In the genomic region with DNA sequence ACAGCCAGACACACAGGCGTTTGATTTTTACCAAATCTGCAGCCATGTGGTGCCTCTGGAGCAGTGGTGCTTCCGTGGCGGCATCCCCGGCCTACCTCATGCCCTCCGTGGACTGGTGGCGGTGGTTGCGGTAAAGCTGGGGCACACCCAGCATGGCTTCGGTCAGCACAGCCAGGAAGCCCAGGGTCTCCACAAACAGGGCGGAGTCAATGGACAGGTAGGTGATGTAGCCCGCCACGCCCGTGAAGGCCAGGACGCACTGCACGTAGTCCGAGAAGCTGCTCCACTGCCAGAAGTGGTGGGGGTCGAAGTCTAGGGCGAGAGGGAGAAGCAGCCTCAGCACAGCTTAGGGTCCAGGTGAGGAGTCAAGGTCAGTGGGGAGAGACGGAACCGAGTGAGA, we compare ENCODE assay signal across 18 cellular contexts. TPM values are rescaled to one million over a fixed set of nuclear protein-coding genes. Genes with fewer than 3 reads are reported as not detected.
DNase-seq lines count a peak whose midpoint lies in the region; ATAC-seq, FAIRE-seq and TF ChIP-seq lines count a peak whose summit lies in the region.
"Had no signal": no experiment of that assay in that cellular context is flagged by ENCODE, and none has a peak within 500 bp of the region (broad histone marks: within the 10 kb centered on the region; RNA-seq: fewer than 3 reads in every experiment).

No MANE protein-coding gene starts in this region.

- no peak for TF ChIP-seq CTCF in endodermal cell (conservative IDR thresholded peaks at IDR 0.05)
- no peak for TF ChIP-seq CTCF in omental fat pad (IDR thresholded peaks at IDR 0.05)
- TF ChIP-seq CTCF in transverse colon (IDR thresholded peaks at IDR 0.05): no peak
- no peak for TF ChIP-seq CTCF in GM10248 (IDR thresholded peaks at IDR 0.05; ENCODE audit: control extremely low read depth, extremely low read depth, low read depth, missing control alignments)

- intact Hi-C loops in transverse colon (cut with DNase I; ENCODE audit: low total_unique reads): no loop called here

- FAIRE-seq in H54 (lab: Jason Lieb, UNC): no peak
- FAIRE-seq: GM12878 had no signal

- H3K27me3 Mint-ChIP-seq in endodermal cell (ENCODE audit: insufficient read depth): no peaks in the 10 kb centered on the region
- H3K27me3 Mint-ChIP-seq: activated naive CD8-positive, alpha-beta T cell; stimulated activated naive CD8-positive, alpha-beta T cell treated with anti-CD3 and anti-CD28 coated beads, Interleukin-15, amount 100 ng/mL, for 72 hours had no signal

- H3K27me3 ChIP-seq in endodermal cell (ENCODE audit: control insufficient read depth, insufficient read depth, low read length, poor library complexity, severe bottlenecking) (no peaks in the 10 kb centered on the region), transverse colon (no peaks in the 10 kb centered on the region)
- H3K27me3 ChIP-seq: BLaER1, esophagus muscularis mucosa had no signal

- TF ChIP-seq POLR2A in transverse colon (IDR thresholded peaks at IDR 0.05) (no peak), H54 (IDR thresholded peaks at IDR 0.05; ENCODE audit: low read depth, low read length) (no peak)

- H3K36me3 ChIP-seq in endodermal cell (ENCODE audit: control insufficient read depth, insufficient read depth, low read length) (peaks cover 21% of the 10 kb centered on the region), transverse colon (peaks cover 0 to 20% (median 5%) of the 10 kb centered on the region in 4 donors)

- CTCF ChIA-PET in GM10248 (lab: Yijun Ruan, JAX): no interaction called here

- H3K9me3 Mint-ChIP-seq in endodermal cell: no peaks in the 10 kb centered on the region

- no peak overlapping the region for H3K4me3 ChIP-seq in endodermal cell (ENCODE audit: low read length)
- no peak overlapping the region for H3K4me3 ChIP-seq in transverse colon
- H3K4me3 ChIP-seq: BLaER1, esophagus muscularis mucosa, GM12878 had no signal

- POLR2A ChIA-PET in GM10248 (lab: Yijun Ruan, JAX): no interaction called here

- H3K9me3 ChIP-seq in endodermal cell (ENCODE audit: control insufficient read depth, low read length) (no peaks in the 10 kb centered on the region), transverse colon (no peaks in the 10 kb centered on the region)
- H3K9me3 ChIP-seq: esophagus muscularis mucosa had no signal

- peak; percentile 54 for DNase-seq in activated effector memory CD4-positive, alpha-beta T cell treated with anti-CD3 and anti-CD28 coated beads, Interleukin-2, amount 50 U/mL, for 16 hours
- DNase-seq in activated effector memory CD4-positive, alpha-beta T cell treated with Interleukin-2 at 50 U/mL for 16 hours: no peak
- peak; percentile 27 for DNase-seq in endodermal cell
- DNase-seq in omental fat pad (ENCODE audit: low spot score): peak; percentile 3
- DNase-seq in transverse colon: peak; percentile 5
- DNase-seq in H54 (ENCODE audit: insufficient read length, low spot score): no peak
- DNase-seq in GM10248 (ENCODE audit: extremely low spot score): no peak
- DNase-seq in NCI-H1694 (lab: John Stamatoyannopoulos, UW): no peak
- DNase-seq: activated CD4-positive, alpha-beta T cell treated with anti-CD3 and anti-CD28 coated beads for 48 hours; activated T-cell treated with anti-CD3 and anti-CD28 coated beads, Interleukin-2, amount 50 U/mL, for 1 hour; H7; NCI-H526 treated with DMSO at 0.1 percent for 48 hours; occipital lobe had no signal

- H3K4me1 ChIP-seq in endodermal cell (ENCODE audit: control insufficient read depth, insufficient read depth, low read length) (no peaks in the 10 kb centered on the region), transverse colon (no peaks in the 10 kb centered on the region)

- WGBS in endodermal cell (ENCODE audit: insufficient coverage in 1 of 2, insufficient read length in 1 of 2), 2 experiments: 93 to 97% methylated on average over 14 to 19 of the region's 19 CpGs
- 98% methylated on average over 19 of the region's 19 CpGs; no CpG with 5 or more reads in 1 of the 2 donors for WGBS in transverse colon (ENCODE audit: low coverage in 1 of 2), 2 donors

- no peaks in the 10 kb centered on the region for H3K4me1 Mint-ChIP-seq in endodermal cell

- no peak overlapping the region for H3K4me3 Mint-ChIP-seq in endodermal cell
- H3K4me3 Mint-ChIP-seq: activated naive CD8-positive, alpha-beta T cell; stimulated activated naive CD8-positive, alpha-beta T cell treated with anti-CD3 and anti-CD28 coated beads, Interleukin-15, amount 100 ng/mL, for 72 hours had no signal

- no peak overlapping the region for H3K9ac ChIP-seq in endodermal cell (ENCODE audit: extremely low read depth, low read length, poor library complexity, severe bottlenecking)
- H3K9ac ChIP-seq: BLaER1 had no signal

- peaks cover 41% of the 10 kb centered on the region for H3K36me3 Mint-ChIP-seq in endodermal cell (ENCODE audit: low read depth)

- H3K27ac ChIP-seq in endodermal cell (ENCODE audit: low read depth, low read length) (no peak overlapping the region), transverse colon (no peak overlapping the region)
- H3K27ac ChIP-seq: BLaER1, esophagus muscularis mucosa had no signal

- in situ Hi-C loops in transverse colon (cut with MboI; ENCODE audit: low pct_ligation_motif_present in 1 of 4, low pct_unique_long_range_greater_than_20kb in 1 of 4, low sequenced_read_pairs in 3 of 4): no loop called here

- TF ChIP-seq EP300 in transverse colon (IDR thresholded peaks at IDR 0.05; ENCODE audit: low read depth): no peak

- ATAC-seq in omental fat pad (ENCODE audit: low FRiP score): no peak
- ATAC-seq: GM12878 had no signal

- H3K27ac Mint-ChIP-seq in endodermal cell: no peak overlapping the region
- H3K27ac Mint-ChIP-seq: activated naive CD8-positive, alpha-beta T cell; stimulated activated naive CD8-positive, alpha-beta T cell treated with anti-CD3 and anti-CD28 coated beads, Interleukin-15, amount 100 ng/mL, for 72 hours had no signal

RNA-seq across cellular contexts. Expression of a gene that starts 32.4 kb away (rescaled TPM):
- total RNA-seq in endodermal cell (10 to 100 TPM; 30.3 to 32.4 TPM), omental fat pad (100 to 1,000 TPM in 2 of 4 donors, 10 to 100 TPM in 2; 69.4 to 176 (median 103) TPM), transverse colon (100 to 1,000 TPM in 2 of 4 donors, 10 to 100 TPM in 2; 56.5 to 183 (median 92.9) TPM)
- 16.2 TPM for polyA plus RNA-seq in endodermal cell (2013, experiment 1 of 2)
- 16.9 TPM for polyA plus RNA-seq in endodermal cell (2013, experiment 2 of 2)

RNA-seq across cellular contexts. Expression of a gene that starts 45.4 kb away (rescaled TPM):
- total RNA-seq in endodermal cell (1 to 10 TPM; 2.6 to 2.7 TPM), omental fat pad (10 to 100 TPM; 13.2 to 20.1 (median 17.3) TPM), transverse colon (100 to 1,000 TPM in 2 of 4 donors, 10 to 100 TPM in 2; 48.4 to 211 (median 109) TPM)
- polyA plus RNA-seq in endodermal cell (2013, experiment 1 of 2): 4.1 TPM
- 2.8 TPM for polyA plus RNA-seq in endodermal cell (2013, experiment 2 of 2)

Comparison
In these comparisons a context has a peak if more than half of its experiments do, and no peak if none do; other contexts are left out.
1. DNase-seq: peak in activated effector memory CD4-positive, alpha-beta T cell treated with anti-CD3 and anti-CD28 coated beads, Interleukin-2, amount 50 U/mL, for 16 hours (single experiment), endodermal cell (single experiment), omental fat pad (single experiment) and transverse colon (single experiment); none in activated effector memory CD4-positive, alpha-beta T cell treated with Interleukin-2 at 50 U/mL for 16 hours (single experiment), H54 (single experiment), GM10248 (single experiment) and NCI-H1694 (single experiment).